Comparison of ENCODE assay signal across 8 cellular contexts in genomic region chr21:45973475-45974072, GRCh38. TPM values are rescaled to one million over a fixed set of nuclear protein-coding genes. Genes with fewer than 3 reads are reported as not detected.
DNase-seq lines count a peak whose midpoint lies in the region; ATAC-seq and TF ChIP-seq lines count a peak whose summit lies in the region.

No MANE protein-coding gene starts in this region.

- H3K4me1 Mint-ChIP-seq in CD4-positive, CD25-positive, alpha-beta regulatory T cell = peaks cover 2 to 13% (median 7%) of the 10 kb centered on the region in 4 donors
- H3K4me1 Mint-ChIP-seq in activated T-cell treated with anti-CD3 and anti-CD28 coated beads, Interleukin-2, amount 50 U/mL, for 4 hours (ENCODE audit: low read depth) = peaks cover 12% of the 10 kb centered on the region

- peak overlapping the region in 2 of 3 donors; percentile 62 to 89 for H3K27ac Mint-ChIP-seq in CD4-positive, CD25-positive, alpha-beta regulatory T cell

- peak; percentile 81 to 82 for ATAC-seq in CD4-positive, CD25-positive, alpha-beta regulatory T cell (ENCODE audit: low read depth in 2 of 2)
- peak; percentile 83 to 88 for ATAC-seq in activated T-cell treated with anti-CD3 and anti-CD28 coated beads, Interleukin-2, amount 50 U/mL, for 4 hours
- ATAC-seq in GM19328 (IDR thresholded peaks at IDR 0.05; ENCODE audit: unreplicated experiment) = no peak

- H3K27me3 ChIP-seq in CD4-positive, CD25-positive, alpha-beta regulatory T cell (ENCODE audit: control insufficient read depth, insufficient read depth, low read length) = no peaks in the 10 kb centered on the region
- H3K27me3 ChIP-seq in esophagus muscularis mucosa = no peaks in the 10 kb centered on the region

- H3K9me3 Mint-ChIP-seq in CD4-positive, CD25-positive, alpha-beta regulatory T cell = no peaks in the 10 kb centered on the region
- no peaks in the 10 kb centered on the region for H3K9me3 Mint-ChIP-seq in activated T-cell treated with anti-CD3 and anti-CD28 coated beads, Interleukin-2, amount 50 U/mL, for 4 hours

- H3K4me1 ChIP-seq in CD4-positive, CD25-positive, alpha-beta regulatory T cell (ENCODE audit: control insufficient read depth, insufficient read depth, low read length, poor library complexity, severe bottlenecking) = peaks cover 31% of the 10 kb centered on the region
- peaks cover 63 to 85% (median 79%) of the 10 kb centered on the region in 4 donors for H3K4me1 ChIP-seq in esophagus muscularis mucosa

- intact Hi-C loops in esophagus muscularis mucosa (cut with DNase I) = loop anchor here (10.0 kb wide), 1 partner anchor 351 kb away; the partner anchor contains the start of genes C21orf58 and PCNT

- H3K27me3 Mint-ChIP-seq in CD4-positive, CD25-positive, alpha-beta regulatory T cell = peaks cover 34% of the 10 kb centered on the region
- H3K27me3 Mint-ChIP-seq in activated T-cell treated with anti-CD3 and anti-CD28 coated beads, Interleukin-2, amount 50 U/mL, for 4 hours (ENCODE audit: low read depth) = peaks cover 17% of the 10 kb centered on the region

- H3K9me3 ChIP-seq in CD4-positive, CD25-positive, alpha-beta regulatory T cell (ENCODE audit: control insufficient read depth in 2 of 2, low read length in 2 of 2) = no peaks in the 10 kb centered on the region
- no peaks in the 10 kb centered on the region for H3K9me3 ChIP-seq in esophagus muscularis mucosa

- H3K36me3 ChIP-seq in CD4-positive, CD25-positive, alpha-beta regulatory T cell (ENCODE audit: control insufficient read depth, insufficient read depth, low read length) = no peaks in the 10 kb centered on the region
- no peaks in the 10 kb centered on the region for H3K36me3 ChIP-seq in esophagus muscularis mucosa

- H3K36me3 Mint-ChIP-seq in CD4-positive, CD25-positive, alpha-beta regulatory T cell = no peaks in the 10 kb centered on the region
- no peaks in the 10 kb centered on the region for H3K36me3 Mint-ChIP-seq in activated T-cell treated with anti-CD3 and anti-CD28 coated beads, Interleukin-2, amount 50 U/mL, for 4 hours (ENCODE audit: insufficient read depth)

- peak overlapping the region; percentile 81 to 96 (median 89) for H3K4me3 Mint-ChIP-seq in CD4-positive, CD25-positive, alpha-beta regulatory T cell
- H3K4me3 Mint-ChIP-seq in activated T-cell treated with anti-CD3 and anti-CD28 coated beads, Interleukin-2, amount 50 U/mL, for 4 hours = peak overlapping the region; percentile 85

- no peak overlapping the region for H3K27ac ChIP-seq in CD4-positive, CD25-positive, alpha-beta regulatory T cell (ENCODE audit: insufficient read depth, low read length, poor library complexity, severe bottlenecking)
- peak overlapping the region; percentile 96 to 99 (median 98) for H3K27ac ChIP-seq in esophagus muscularis mucosa (replicated peaks in 1 of 4)

- no peak for TF ChIP-seq POLR2A in esophagus muscularis mucosa (IDR thresholded peaks at IDR 0.05; ENCODE audit: low read depth)

- TF ChIP-seq EP300 in esophagus muscularis mucosa (IDR thresholded peaks at IDR 0.05) = no peak

- DNase-seq in CD4-positive, CD25-positive, alpha-beta regulatory T cell = peak; percentile 64 to 74 (median 74)
- DNase-seq in HFF-Myc (ENCODE audit: extremely low read depth, low read depth) (no peak), NOMO-1 treated with dmso at 0.1 percent for 144 hours (lab: John Stamatoyannopoulos, UW; ENCODE audit: unreplicated experiment) (peak; percentile 14), esophagus muscularis mucosa (ENCODE audit: extremely low spot score) (no peak), myocyte (ENCODE audit: low read depth) (peak; percentile 83)
- DNase-seq in activated T-cell treated with anti-CD3 and anti-CD28 coated beads, Interleukin-2, amount 50 U/mL, for 4 hours = peak; percentile 78
- peak; percentile 68 for DNase-seq in stimulated activated CD8-positive, alpha-beta memory T cell treated with anti-CD3 and anti-CD28 coated beads, Interleukin-7, amount 100 ng/mL, for 24 hours (ENCODE audit: low read depth)

- TF ChIP-seq CTCF in HFF-Myc (IDR thresholded peaks at IDR 0.05; ENCODE audit: low read depth, low read length, missing control alignments) = peak; percentile 80
- peak; percentile 69 to 82 (median 78) for TF ChIP-seq CTCF in esophagus muscularis mucosa (IDR thresholded peaks at IDR 0.05)

- peak overlapping the region; percentile 51 for H3K4me3 ChIP-seq in CD4-positive, CD25-positive, alpha-beta regulatory T cell (ENCODE audit: low read depth, low read length)
- H3K4me3 ChIP-seq in HFF-Myc (replicated peaks; ENCODE audit: low read depth, low read length) (peak overlapping the region; percentile 44), esophagus muscularis mucosa (peak overlapping the region; percentile 59 to 62 (median 61))

- WGBS in esophagus muscularis mucosa = 1% methylated on average over 33 of the region's 38 CpGs

RNA-seq across cellular contexts. Expression of gene COL6A1, which starts 8.0 kb away (rescaled TPM):
- 2.2 TPM for total RNA-seq in CD4-positive, CD25-positive, alpha-beta regulatory T cell
- 1 to 10 TPM in 1 of 4 donors, under 1 TPM in 3; 0.10 to 1.1 (median 0.64) TPM for polyA plus RNA-seq in CD4-positive, CD25-positive, alpha-beta regulatory T cell
- 1 to 10 TPM; 2.8 to 3.6 (median 3.0) TPM for total RNA-seq in activated T-cell treated with anti-CD3 and anti-CD28 coated beads, Interleukin-2, amount 50 U/mL, for 4 hours
- total RNA-seq in esophagus muscularis mucosa (1,000 to 10,000 TPM in 2 of 4 donors, 100 to 1,000 TPM in 2; 646 to 1,432 (median 1,078) TPM), myocyte (678 and 866 TPM in 2 replicates)
- 278 TPM for polyA plus RNA-seq in myocyte (2012)

Comparison
In these comparisons a context has a peak if more than half of its experiments do, and no peak if none do; other contexts are left out.
1. DNase-seq: peak in CD4-positive, CD25-positive, alpha-beta regulatory T cell (3 of 3), NOMO-1 treated with dmso at 0.1 percent for 144 hours (single experiment), activated T-cell treated with anti-CD3 and anti-CD28 coated beads, Interleukin-2, amount 50 U/mL, for 4 hours (single experiment), myocyte (single experiment) and stimulated activated CD8-positive, alpha-beta memory T cell treated with anti-CD3 and anti-CD28 coated beads, Interleukin-7, amount 100 ng/mL, for 24 hours (single experiment); none in HFF-Myc (single experiment) and esophagus muscularis mucosa (single experiment).
2. RNA of gene COL6A1, which starts 8.0 kb away (total RNA-seq): 646 to 1,432 TPM in esophagus muscularis mucosa and 678 to 866 TPM in myocyte; 2.8 to 3.6 TPM in activated T-cell treated with anti-CD3 and anti-CD28 coated beads, Interleukin-2, amount 50 U/mL, for 4 hours and 2.2 TPM in CD4-positive, CD25-positive, alpha-beta regulatory T cell (single experiment); every median in the first group is over 100 times any median in the second.
3. Peak in every context shown above with its lines, with median percentiles within 50 percentile points of each other: H3K4me3 ChIP-seq.